Comparison of ENCODE assay signal across 21 cellular contexts in the genomic region with DNA sequence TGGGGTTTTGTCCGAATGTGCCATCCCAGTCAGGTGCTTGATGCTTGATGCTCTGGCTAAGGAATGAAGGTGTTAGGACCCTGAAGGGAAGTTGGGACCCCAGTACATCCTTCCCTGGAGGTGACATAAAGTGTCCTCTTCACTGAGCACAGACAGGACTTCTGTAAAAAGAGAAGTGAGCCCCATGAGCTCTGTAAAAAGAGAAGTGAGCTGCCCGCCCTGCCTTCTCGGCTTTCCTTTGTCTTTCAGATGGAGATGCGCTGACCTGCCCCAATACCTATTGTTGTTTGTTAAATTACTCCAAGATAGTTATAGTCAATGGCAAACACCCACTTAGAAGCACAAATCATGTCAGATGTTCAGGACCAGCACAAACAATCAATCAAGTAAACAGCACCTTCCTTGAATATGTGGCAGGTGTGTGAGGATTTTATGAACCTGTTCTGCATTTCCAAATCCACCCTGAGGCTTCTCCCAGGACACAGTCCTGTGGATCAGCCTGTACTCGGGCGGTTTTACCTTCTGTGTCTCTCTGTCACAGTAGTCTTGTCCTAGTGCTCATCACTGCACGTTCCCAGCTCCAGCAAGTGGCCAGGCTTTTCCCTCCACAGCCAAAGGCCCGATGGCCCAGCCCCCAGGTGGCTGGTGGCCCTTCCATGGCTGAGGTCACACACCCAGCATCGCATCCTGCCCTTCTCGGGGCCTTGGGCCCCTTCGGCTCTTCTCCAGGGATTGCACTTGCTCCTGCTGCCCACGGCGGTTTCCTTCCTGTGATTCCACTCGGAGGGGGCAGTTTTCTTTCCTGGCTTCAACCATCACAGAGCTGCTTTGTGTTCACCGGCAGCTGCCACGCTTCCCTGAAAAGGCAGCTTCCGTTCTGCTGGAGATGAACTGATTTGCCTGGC.
DNase-seq lines count a peak whose midpoint lies in the region; ATAC-seq and TF ChIP-seq lines count a peak whose summit lies in the region.
"Had no signal": no experiment of that assay in that cellular context is flagged by ENCODE, and none has a peak within 500 bp of the region (broad histone marks: within the 10 kb centered on the region; RNA-seq: fewer than 3 reads in every experiment).

No MANE protein-coding gene starts in this region.

- peak overlapping the region; percentile 19; the same call in 1 of the 2 replicates for H3K27ac Mint-ChIP-seq in GM23338
- H3K27ac Mint-ChIP-seq: activated CD8-positive, alpha-beta T cell treated with anti-CD3 and anti-CD28 coated beads, Interleukin-2, amount 10 ng/mL, durations not matched to agents 7 days and 5 days had no signal

- ATAC-seq in GM23338, result peak; percentile 68
- no peak for ATAC-seq in HG02759 (IDR thresholded peaks at IDR 0.05; ENCODE audit: unreplicated experiment)
- no peak for ATAC-seq in GM18858 (IDR thresholded peaks at IDR 0.05; ENCODE audit: unreplicated experiment)
- ATAC-seq in activated CD4-positive, CD25-positive, alpha-beta regulatory T cell treated with anti-CD3 and anti-CD28 coated beads, Interleukin-2, amount 50 U/mL, for 24 hours, result no peak
- ATAC-seq: activated CD8-positive, alpha-beta T cell treated with anti-CD3 and anti-CD28 coated beads, Interleukin-2, amount 10 ng/mL, durations not matched to agents 7 days and 5 days; left colon had no signal

- H3K79me2 ChIP-seq in GM23338 (replicated peaks; ENCODE audit: insufficient read depth), result no peaks in the 10 kb centered on the region

- no peaks in the 10 kb centered on the region for H3K36me3 Mint-ChIP-seq in GM23338 (ENCODE audit: low read depth)

- peak overlapping the region in 10 of 11 experiments; percentile 36 to 85 (median 76); a peak in 19 of 22 replicates for H3K27ac ChIP-seq in BLaER1 treated with 17β-estradiol and CSF1 and Interleukin-3, amounts not matched to agents 10 nM and 100 nM
- H3K27ac ChIP-seq in GM23338 (ENCODE audit: low read depth) (no peak overlapping the region), VCaP (peak overlapping the region; percentile 53), mesodermal cell (ENCODE audit: low read depth, low read length, severe bottlenecking) (peak overlapping the region; percentile 39)
- H3K27ac ChIP-seq: adrenal gland, ovary, tibial artery had no signal

- no peak overlapping the region for H3K4me3 Mint-ChIP-seq in GM23338
- H3K4me3 Mint-ChIP-seq: activated CD8-positive, alpha-beta T cell treated with anti-CD3 and anti-CD28 coated beads, Interleukin-2, amount 10 ng/mL, durations not matched to agents 7 days and 5 days had no signal

- H3K9ac ChIP-seq in BLaER1 treated with 17β-estradiol and CSF1 and Interleukin-3, amounts not matched to agents 10 nM and 100 nM, result peak overlapping the region in 10 of 11 experiments; percentile 22 to 77 (median 64); a peak in 18 of 22 replicates

- no peaks in the 10 kb centered on the region for H3F3A ChIP-seq in GM23338 (replicated peaks; ENCODE audit: low read depth)

- H3K9me2 ChIP-seq in GM23338 (ENCODE audit: insufficient read depth), result no peaks in the 10 kb centered on the region

- peak overlapping the region in 6 of 10 experiments; percentile 24 to 33 (median 30); a peak in 7 of 20 replicates for H3K4me3 ChIP-seq in BLaER1 treated with 17β-estradiol and CSF1 and Interleukin-3, amounts not matched to agents 10 nM and 100 nM
- no peak overlapping the region for H3K4me3 ChIP-seq in GM23338
- no peak overlapping the region for H3K4me3 ChIP-seq in mesodermal cell (ENCODE audit: extremely low read depth, insufficient read depth, low read length, poor library complexity, severe bottlenecking)
- H3K4me3 ChIP-seq: adrenal gland, ovary, tibial artery had no signal

- no peaks in the 10 kb centered on the region for H4K20me1 ChIP-seq in BLaER1 treated with 17β-estradiol and CSF1 and Interleukin-3, amounts not matched to agents 10 nM and 100 nM
- no peaks in the 10 kb centered on the region for H4K20me1 ChIP-seq in GM23338 (replicated peaks; ENCODE audit: insufficient read depth)

- H3K36me3 ChIP-seq in BLaER1 treated with 17β-estradiol and CSF1 and Interleukin-3, amounts not matched to agents 10 nM and 100 nM, result no peaks in the 10 kb centered on the region
- H3K36me3 ChIP-seq in GM23338 (ENCODE audit: insufficient read depth) (no peaks in the 10 kb centered on the region), mesodermal cell (ENCODE audit: control insufficient read depth, insufficient read depth, low read length) (no peaks in the 10 kb centered on the region)
- H3K36me3 ChIP-seq: adrenal gland, ovary, tibial artery had no signal

- peak overlapping the region; percentile 84 to 96 (median 93) for H3K4me2 ChIP-seq in BLaER1 treated with 17β-estradiol and CSF1 and Interleukin-3, amounts not matched to agents 10 nM and 100 nM
- peak overlapping the region; percentile 36; the same call in 1 of the 2 replicates for H3K4me2 ChIP-seq in GM23338

- peaks cover 3% of the 10 kb centered on the region for H3K27me3 Mint-ChIP-seq in GM23338 (ENCODE audit: insufficient read depth, low read depth, poor library complexity)

- H3K9me3 ChIP-seq in BLaER1 treated with 17β-estradiol and CSF1 and Interleukin-3, amounts not matched to agents 10 nM and 100 nM (replicated peaks in 1 of 11), result no peaks in the 10 kb centered on the region
- no peaks in the 10 kb centered on the region for H3K9me3 ChIP-seq in mesodermal cell (ENCODE audit: control insufficient read depth, low read length)
- H3K9me3 ChIP-seq: adrenal gland, ovary, tibial artery had no signal

- no peak for TF ChIP-seq CTCF in GM23338 (conservative IDR thresholded peaks at IDR 0.05; ENCODE audit: low read depth in 2 of 2)
- TF ChIP-seq CTCF in VCaP (conservative IDR thresholded peaks at IDR 0.05), result no peak

- peaks cover 44 to 60% (median 48%) of the 10 kb centered on the region in 10 experiments for H3K4me1 ChIP-seq in BLaER1 treated with 17β-estradiol and CSF1 and Interleukin-3, amounts not matched to agents 10 nM and 100 nM
- H3K4me1 ChIP-seq in GM23338 (ENCODE audit: insufficient read depth) (peaks cover 19% of the 10 kb centered on the region), mesodermal cell (ENCODE audit: control insufficient read depth, insufficient read depth, low read length, poor library complexity, severe bottlenecking) (peaks cover 4% of the 10 kb centered on the region)
- H3K4me1 ChIP-seq: adrenal gland, tibial artery had no signal

- H3K9me3 Mint-ChIP-seq in GM23338, result no peaks in the 10 kb centered on the region

- peak; percentile 30 for DNase-seq in GM23338 (ENCODE audit: low spot score)
- no peak for DNase-seq in activated naive CD4-positive, alpha-beta T cell treated with anti-CD3 and anti-CD28 coated beads, Interleukin-2, amount 50 U/mL, for 16 hours
- DNase-seq: activated CD8-positive, alpha-beta T cell treated with anti-CD3 and anti-CD28 coated beads, Interleukin-2, amount 10 ng/mL, durations not matched to agents 7 days and 5 days; adrenal gland; DND-41; effector memory CD4-positive, alpha-beta T cell; Karpas-422; left colon; NCI-H1694; NCI-H69; RPMI8226; small intestine; SW 1271; tibial artery had no signal

- peaks cover 30% of the 10 kb centered on the region for H3K4me1 Mint-ChIP-seq in GM23338

- H3K27me3 ChIP-seq in BLaER1 treated with 17β-estradiol and CSF1 and Interleukin-3, amounts not matched to agents 10 nM and 100 nM, result peaks cover 0 to 9% (median 0%) of the 10 kb centered on the region in 11 experiments; a peak in 4 of 22 replicates
- H3K27me3 ChIP-seq in GM23338 (ENCODE audit: insufficient read depth), result no peaks in the 10 kb centered on the region
- H3K27me3 ChIP-seq: adrenal gland, ovary, tibial artery had no signal

- H2AFZ ChIP-seq in GM23338, result peak overlapping the region; percentile 98

- 77 to 83% methylated on average over 13 to 15 of the region's 17 CpGs for WGBS in mesodermal cell (ENCODE audit: insufficient coverage in 2 of 2), 2 experiments

TF ChIP-seq in GM23338, 12 proteins besides CTCF, POLR2A, EP300 and RAD21 (continues in another document):
- TF ChIP-seq EZH2phosphoT487 (IDR thresholded peaks at IDR 0.05; ENCODE audit: unreplicated experiment) (no peak), POLR2AphosphoS5 (IDR thresholded peaks at IDR 0.05; ENCODE audit: low read depth) (no peak), ZNF331 (CRISPR knock-in tag; IDR thresholded peaks at IDR 0.05; ENCODE audit: low read depth) (no peak), CREB1 (CRISPR knock-in tag; IDR thresholded peaks at IDR 0.05; ENCODE audit: low read depth) (no peak), EZH2 (IDR thresholded peaks at IDR 0.05; ENCODE audit: low read depth, unreplicated experiment) (no peak)
- TF ChIP-seq, protein P1, sequence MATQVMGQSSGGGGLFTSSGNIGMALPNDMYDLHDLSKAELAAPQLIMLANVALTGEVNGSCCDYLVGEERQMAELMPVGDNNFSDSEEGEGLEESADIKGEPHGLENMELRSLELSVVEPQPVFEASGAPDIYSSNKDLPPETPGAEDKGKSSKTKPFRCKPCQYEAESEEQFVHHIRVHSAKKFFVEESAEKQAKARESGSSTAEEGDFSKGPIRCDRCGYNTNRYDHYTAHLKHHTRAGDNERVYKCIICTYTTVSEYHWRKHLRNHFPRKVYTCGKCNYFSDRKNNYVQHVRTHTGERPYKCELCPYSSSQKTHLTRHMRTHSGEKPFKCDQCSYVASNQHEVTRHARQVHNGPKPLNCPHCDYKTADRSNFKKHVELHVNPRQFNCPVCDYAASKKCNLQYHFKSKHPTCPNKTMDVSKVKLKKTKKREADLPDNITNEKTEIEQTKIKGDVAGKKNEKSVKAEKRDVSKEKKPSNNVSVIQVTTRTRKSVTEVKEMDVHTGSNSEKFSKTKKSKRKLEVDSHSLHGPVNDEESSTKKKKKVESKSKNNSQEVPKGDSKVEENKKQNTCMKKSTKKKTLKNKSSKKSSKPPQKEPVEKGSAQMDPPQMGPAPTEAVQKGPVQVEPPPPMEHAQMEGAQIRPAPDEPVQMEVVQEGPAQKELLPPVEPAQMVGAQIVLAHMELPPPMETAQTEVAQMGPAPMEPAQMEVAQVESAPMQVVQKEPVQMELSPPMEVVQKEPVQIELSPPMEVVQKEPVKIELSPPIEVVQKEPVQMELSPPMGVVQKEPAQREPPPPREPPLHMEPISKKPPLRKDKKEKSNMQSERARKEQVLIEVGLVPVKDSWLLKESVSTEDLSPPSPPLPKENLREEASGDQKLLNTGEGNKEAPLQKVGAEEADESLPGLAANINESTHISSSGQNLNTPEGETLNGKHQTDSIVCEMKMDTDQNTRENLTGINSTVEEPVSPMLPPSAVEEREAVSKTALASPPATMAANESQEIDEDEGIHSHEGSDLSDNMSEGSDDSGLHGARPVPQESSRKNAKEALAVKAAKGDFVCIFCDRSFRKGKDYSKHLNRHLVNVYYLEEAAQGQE (IDR thresholded peaks at IDR 0.05; ENCODE audit: unreplicated experiment), result no peak
- TF ChIP-seq, protein P2, sequence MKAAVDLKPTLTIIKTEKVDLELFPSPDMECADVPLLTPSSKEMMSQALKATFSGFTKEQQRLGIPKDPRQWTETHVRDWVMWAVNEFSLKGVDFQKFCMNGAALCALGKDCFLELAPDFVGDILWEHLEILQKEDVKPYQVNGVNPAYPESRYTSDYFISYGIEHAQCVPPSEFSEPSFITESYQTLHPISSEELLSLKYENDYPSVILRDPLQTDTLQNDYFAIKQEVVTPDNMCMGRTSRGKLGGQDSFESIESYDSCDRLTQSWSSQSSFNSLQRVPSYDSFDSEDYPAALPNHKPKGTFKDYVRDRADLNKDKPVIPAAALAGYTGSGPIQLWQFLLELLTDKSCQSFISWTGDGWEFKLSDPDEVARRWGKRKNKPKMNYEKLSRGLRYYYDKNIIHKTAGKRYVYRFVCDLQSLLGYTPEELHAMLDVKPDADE (IDR thresholded peaks at IDR 0.05), result no peak

Comparison
In these comparisons a context has a peak if more than half of its experiments do, and no peak if none do; other contexts are left out.
1. H3K4me3 ChIP-seq: peak in BLaER1 treated with 17β-estradiol and CSF1 and Interleukin-3, amounts not matched to agents 10 nM and 100 nM (6 of 10); none in GM23338 (single experiment) and mesodermal cell (single experiment).